ENCODE assay signal across 26 cellular contexts in the genomic region with DNA sequence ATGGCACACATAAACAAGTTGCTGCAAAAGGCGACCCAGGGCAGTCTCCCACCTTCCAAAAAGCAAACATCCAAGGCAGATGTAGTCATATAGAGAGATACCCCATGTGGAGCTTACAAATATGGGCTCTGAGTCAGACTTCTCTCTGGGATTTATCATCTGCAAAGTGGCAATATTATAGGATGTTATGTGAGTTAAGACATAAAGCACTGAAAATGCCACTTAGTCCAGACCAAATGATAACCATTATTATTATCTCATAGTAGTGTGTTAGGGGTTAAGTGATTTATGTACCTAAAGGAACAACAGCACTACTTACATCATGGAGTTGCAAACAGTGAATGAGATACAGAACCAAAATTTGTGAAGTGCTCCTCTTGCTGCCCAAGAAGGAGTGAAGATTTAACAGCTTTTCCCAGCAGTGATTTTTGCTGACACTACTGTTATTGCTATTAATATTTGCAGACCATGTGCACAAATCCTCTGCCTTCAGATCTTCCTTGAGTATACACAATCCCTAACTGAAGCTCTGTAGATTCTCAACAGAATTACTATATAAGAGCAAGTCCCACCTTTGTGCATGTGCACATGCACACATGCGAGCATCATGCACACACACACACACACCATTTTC.
"Had no signal": no experiment of that assay in that cellular context is flagged by ENCODE, and none has a peak within 500 bp of the region (broad histone marks: within the 10 kb centered on the region; RNA-seq: fewer than 3 reads in every experiment).

No MANE protein-coding gene starts in this region.

- H3K27me3 ChIP-seq: left lung, neural progenitor cell, neutrophil, right atrium auricular region, spleen, suprapubic skin, tibial artery, uterus had no signal

- H3K36me3 ChIP-seq: left lung, neural progenitor cell, neutrophil, right atrium auricular region, spleen, suprapubic skin, thoracic aorta, tibial artery, uterus had no signal

- H3K4me1 ChIP-seq: left lung, parathyroid adenoma, psoas muscle, right atrium auricular region, spleen, suprapubic skin, tibial artery, uterus had no signal

- ATAC-seq: left colon; left lung; natural killer cell; psoas muscle; sciatic nerve; stimulated activated effector memory CD8-positive, alpha-beta T cell treated with anti-CD3 and anti-CD28 coated beads, Interleukin-12 subunit alpha, Interleukin-12 subunit beta, amount 100 ng/mL, for 72 hours had no signal

- DNase-seq: hypothalamus; immature natural killer cell; kidney; left colon; left lung; mesendoderm; naive B cell; natural killer cell; nephron progenitor cell; occipital lobe; psoas muscle; spleen; stimulated activated CD4-positive, alpha-beta T cell treated with anti-CD3 and anti-CD28 coated beads, Interleukin-4, amount 100 ng/mL, for 24 hours; stimulated activated naive CD4-positive, alpha-beta T cell; tibial artery; uterus had no signal

- H3K27ac ChIP-seq: left lung, neural progenitor cell, neutrophil, parathyroid adenoma, psoas muscle, right atrium auricular region, skin epidermis, spleen, suprapubic skin, thoracic aorta, tibial artery, uterus had no signal

- H3K9me3 ChIP-seq: neutrophil, thoracic aorta, uterus had no signal

- H3K4me3 ChIP-seq: left lung, lung, neural progenitor cell, psoas muscle, right atrium auricular region, skin epidermis, spleen, suprapubic skin, thoracic aorta, tibial artery, uterus had no signal

- H3K4me2 ChIP-seq: neural progenitor cell had no signal

- H3K9ac ChIP-seq: neural progenitor cell, parathyroid adenoma had no signal

- H2AFZ ChIP-seq: neural progenitor cell, parathyroid adenoma had no signal
